In the genomic region with DNA sequence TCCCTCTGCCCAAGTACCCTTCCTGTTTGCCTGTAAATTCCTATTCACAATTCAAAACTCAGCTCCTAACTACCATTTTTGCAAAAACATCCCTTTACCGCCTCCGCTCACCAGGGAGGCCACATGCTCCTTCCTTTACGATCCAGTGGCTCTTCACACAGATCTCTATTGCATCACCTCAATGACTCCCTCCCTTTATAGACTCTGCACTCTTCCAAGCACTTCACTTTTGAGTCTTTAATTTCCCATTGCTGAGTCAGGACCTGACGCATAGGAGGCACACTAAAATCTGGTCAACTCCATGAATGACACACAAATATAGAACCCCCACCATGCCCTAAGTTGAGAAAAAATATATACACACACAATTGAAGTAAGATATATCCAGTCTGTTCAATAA, we compare ENCODE assay signal across 10 cellular contexts. TPM values are rescaled to one million over a fixed set of nuclear protein-coding genes. Genes with fewer than 3 reads are reported as not detected.
A peak's percentile ranks its signal among the peaks of the same experiment; 100 is the strongest.
DNase-seq lines count a peak whose midpoint lies in the region; ATAC-seq and TF ChIP-seq lines count a peak whose summit lies in the region.
"Had no signal": no experiment of that assay in that cellular context is flagged by ENCODE, and none has a peak within 500 bp of the region (broad histone marks: within the 10 kb centered on the region; RNA-seq: fewer than 3 reads in every experiment).

No MANE protein-coding gene starts in this region.

- in situ Hi-C loops in GM13977 (cut with MboI; ENCODE audit: low pct_unique_long_range_greater_than_20kb, low sequenced_read_pairs, unreplicated experiment), result loop anchor here (10.0 kb wide), 1 partner anchor 113 kb away; no protein-coding TSS in a partner anchor

- TF ChIP-seq CTCF in epithelial cell of proximal tubule (conservative IDR thresholded peaks at IDR 0.05; ENCODE audit: low read depth, low read length), result no peak
- TF ChIP-seq CTCF in GM13977 (IDR thresholded peaks at IDR 0.05; ENCODE audit: extremely low read depth, insufficient read depth, missing control alignments), result no peak

- H3K4me3 ChIP-seq in epithelial cell of proximal tubule (ENCODE audit: low read depth, low read length), result no peak overlapping the region
- H3K4me3 ChIP-seq: GM12878 had no signal

- ATAC-seq in HG03039 (IDR thresholded peaks at IDR 0.05; ENCODE audit: unreplicated experiment) (no peak), HG03159 (IDR thresholded peaks at IDR 0.05; ENCODE audit: unreplicated experiment) (no peak)
- ATAC-seq: GM12878 had no signal

- DNase-seq in H4 (ENCODE audit: low spot score) (peak; percentile 68), NCI-H2107 treated with DMSO at 0.1 percent for 48 hours (lab: John Stamatoyannopoulos, UW; ENCODE audit: unreplicated experiment) (peak; percentile 79), epithelial cell of proximal tubule (ENCODE audit: low read depth) (peak; percentile 86), renal cortical epithelial cell (ENCODE audit: low read depth) (peak; percentile 95), GM13977 (ENCODE audit: low spot score) (no peak)
- DNase-seq: NCI-H1694; stimulated activated naive CD4-positive, alpha-beta T cell treated with Interleukin-2 at 50 U/mL for 16 hours had no signal

RNA-seq across cellular contexts. Expression of a gene that starts 45.9 kb away (rescaled TPM):
- total RNA-seq in H4 (2014; rRNA removed; shearing (Covaris generic)), result 2.6 and 2.9 TPM in 2 replicates
- total RNA-seq in epithelial cell of proximal tubule (6.4 and 11.1 TPM in 2 replicates), renal cortical epithelial cell (9.7 and 18.5 TPM in 2 replicates)
